In the genomic region with DNA sequence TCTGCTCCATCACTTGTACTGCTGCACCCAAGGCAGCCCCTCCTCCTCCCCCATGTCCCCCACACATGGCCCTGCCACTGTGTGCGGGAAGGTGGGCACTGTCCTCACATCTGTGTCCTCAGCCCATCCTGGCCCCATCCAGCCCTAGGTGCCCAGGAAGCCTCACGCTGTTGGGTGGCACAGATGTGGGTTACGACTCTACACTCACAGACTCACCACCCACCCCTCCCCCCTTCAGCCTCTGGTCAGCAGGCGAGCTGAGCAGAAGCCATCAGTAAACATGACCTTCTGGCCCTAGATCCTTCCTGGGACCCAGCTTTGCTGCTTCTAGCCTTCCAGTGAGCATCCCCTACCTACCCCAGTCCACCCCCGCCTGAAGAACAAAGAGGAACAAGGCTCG, we compare ENCODE assay signal across 1 cellular context.
TF ChIP-seq lines count a peak whose summit lies in the region.

No MANE protein-coding gene starts in this region.

TF ChIP-seq in GM23338, 12 proteins besides CTCF, POLR2A, EP300 and RAD21 (continued from another document):
- TF ChIP-seq EZH2 (IDR thresholded peaks at IDR 0.05; ENCODE audit: low read depth, unreplicated experiment): no peak
- no peak for TF ChIP-seq STAT1 (IDR thresholded peaks at IDR 0.05; ENCODE audit: unreplicated experiment)
- no peak for TF ChIP-seq JUNB (IDR thresholded peaks at IDR 0.05; ENCODE audit: unreplicated experiment)
- TF ChIP-seq, protein P1, sequence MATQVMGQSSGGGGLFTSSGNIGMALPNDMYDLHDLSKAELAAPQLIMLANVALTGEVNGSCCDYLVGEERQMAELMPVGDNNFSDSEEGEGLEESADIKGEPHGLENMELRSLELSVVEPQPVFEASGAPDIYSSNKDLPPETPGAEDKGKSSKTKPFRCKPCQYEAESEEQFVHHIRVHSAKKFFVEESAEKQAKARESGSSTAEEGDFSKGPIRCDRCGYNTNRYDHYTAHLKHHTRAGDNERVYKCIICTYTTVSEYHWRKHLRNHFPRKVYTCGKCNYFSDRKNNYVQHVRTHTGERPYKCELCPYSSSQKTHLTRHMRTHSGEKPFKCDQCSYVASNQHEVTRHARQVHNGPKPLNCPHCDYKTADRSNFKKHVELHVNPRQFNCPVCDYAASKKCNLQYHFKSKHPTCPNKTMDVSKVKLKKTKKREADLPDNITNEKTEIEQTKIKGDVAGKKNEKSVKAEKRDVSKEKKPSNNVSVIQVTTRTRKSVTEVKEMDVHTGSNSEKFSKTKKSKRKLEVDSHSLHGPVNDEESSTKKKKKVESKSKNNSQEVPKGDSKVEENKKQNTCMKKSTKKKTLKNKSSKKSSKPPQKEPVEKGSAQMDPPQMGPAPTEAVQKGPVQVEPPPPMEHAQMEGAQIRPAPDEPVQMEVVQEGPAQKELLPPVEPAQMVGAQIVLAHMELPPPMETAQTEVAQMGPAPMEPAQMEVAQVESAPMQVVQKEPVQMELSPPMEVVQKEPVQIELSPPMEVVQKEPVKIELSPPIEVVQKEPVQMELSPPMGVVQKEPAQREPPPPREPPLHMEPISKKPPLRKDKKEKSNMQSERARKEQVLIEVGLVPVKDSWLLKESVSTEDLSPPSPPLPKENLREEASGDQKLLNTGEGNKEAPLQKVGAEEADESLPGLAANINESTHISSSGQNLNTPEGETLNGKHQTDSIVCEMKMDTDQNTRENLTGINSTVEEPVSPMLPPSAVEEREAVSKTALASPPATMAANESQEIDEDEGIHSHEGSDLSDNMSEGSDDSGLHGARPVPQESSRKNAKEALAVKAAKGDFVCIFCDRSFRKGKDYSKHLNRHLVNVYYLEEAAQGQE (IDR thresholded peaks at IDR 0.05; ENCODE audit: unreplicated experiment): no peak
- no peak for TF ChIP-seq EZH2phosphoT487 (IDR thresholded peaks at IDR 0.05; ENCODE audit: unreplicated experiment)
- no peak for TF ChIP-seq ZNF331 (CRISPR knock-in tag; IDR thresholded peaks at IDR 0.05; ENCODE audit: low read depth)
- TF ChIP-seq ZNF114 (CRISPR knock-in tag; IDR thresholded peaks at IDR 0.05): no peak
- TF ChIP-seq POLR2AphosphoS5 (IDR thresholded peaks at IDR 0.05; ENCODE audit: low read depth): no peak
- TF ChIP-seq, protein P2, sequence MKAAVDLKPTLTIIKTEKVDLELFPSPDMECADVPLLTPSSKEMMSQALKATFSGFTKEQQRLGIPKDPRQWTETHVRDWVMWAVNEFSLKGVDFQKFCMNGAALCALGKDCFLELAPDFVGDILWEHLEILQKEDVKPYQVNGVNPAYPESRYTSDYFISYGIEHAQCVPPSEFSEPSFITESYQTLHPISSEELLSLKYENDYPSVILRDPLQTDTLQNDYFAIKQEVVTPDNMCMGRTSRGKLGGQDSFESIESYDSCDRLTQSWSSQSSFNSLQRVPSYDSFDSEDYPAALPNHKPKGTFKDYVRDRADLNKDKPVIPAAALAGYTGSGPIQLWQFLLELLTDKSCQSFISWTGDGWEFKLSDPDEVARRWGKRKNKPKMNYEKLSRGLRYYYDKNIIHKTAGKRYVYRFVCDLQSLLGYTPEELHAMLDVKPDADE (IDR thresholded peaks at IDR 0.05): no peak
- no peak for TF ChIP-seq CREB1 (CRISPR knock-in tag; IDR thresholded peaks at IDR 0.05; ENCODE audit: low read depth)
- no peak for TF ChIP-seq NANOG (IDR thresholded peaks at IDR 0.05; ENCODE audit: borderline replicate concordance)
